9 cellular contexts compared by ENCODE assay signal in the genomic region with DNA sequence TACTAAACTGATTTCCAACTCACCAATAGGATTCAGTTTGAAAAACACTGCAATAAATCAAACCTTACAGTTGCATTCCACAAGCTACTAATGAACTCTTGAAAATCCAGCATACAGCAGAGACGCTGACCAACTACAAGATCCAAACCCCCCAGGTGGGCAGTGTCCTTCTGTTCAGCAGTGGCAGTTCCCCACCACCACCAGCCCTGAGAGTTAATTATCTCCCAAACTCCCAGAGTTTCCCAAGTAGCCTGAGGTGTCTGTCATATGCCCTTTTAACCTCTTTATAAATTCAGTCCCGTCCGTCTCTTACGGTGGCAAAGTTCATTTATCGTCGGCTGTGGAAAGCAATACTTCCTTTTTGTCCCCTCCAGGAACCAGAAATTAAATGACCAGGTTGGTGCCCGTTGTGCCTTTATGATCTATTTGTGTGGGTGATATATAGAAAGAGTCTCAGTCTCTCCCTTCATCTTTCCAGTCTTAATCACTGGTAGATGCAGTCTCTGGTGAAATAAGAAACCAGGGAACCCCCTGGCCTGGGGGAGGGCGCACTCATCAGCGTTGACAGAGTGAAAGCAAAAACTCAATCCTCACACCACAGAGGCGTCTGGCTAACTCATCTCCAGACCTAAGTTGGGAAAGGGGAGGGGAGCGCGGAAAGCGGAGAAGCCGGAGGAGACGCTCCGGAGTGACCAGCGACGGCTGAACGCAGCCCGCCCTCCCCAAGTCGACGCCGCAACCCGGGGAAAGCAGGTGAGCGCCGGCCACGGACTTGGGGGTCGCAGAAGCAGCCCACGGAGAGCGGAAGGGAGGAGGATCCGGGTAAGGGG. TPM values are rescaled to one million over a fixed set of nuclear protein-coding genes. Genes with fewer than 3 reads are reported as not detected.
A peak's percentile ranks its signal among the peaks of the same experiment; 100 is the strongest.
DNase-seq lines count a peak whose midpoint lies in the region; ATAC-seq and TF ChIP-seq lines count a peak whose summit lies in the region.
"Had no signal": no experiment of that assay in that cellular context is flagged by ENCODE, and none has a peak within 500 bp of the region (broad histone marks: within the 10 kb centered on the region; RNA-seq: fewer than 3 reads in every experiment).

No MANE protein-coding gene starts in this region.

- H3K27ac ChIP-seq in HL-60 (replicated peaks) (peak overlapping the region; percentile 82), iPS DF 6.9 (ENCODE audit: low read length) (no peak overlapping the region), skeletal muscle tissue (ENCODE audit: low read depth, low read length) (peak overlapping the region; percentile 92)

- peak; percentile 36 for ATAC-seq in GM19397 (IDR thresholded peaks at IDR 0.05; ENCODE audit: unreplicated experiment)

- DNase-seq in CD1c-positive myeloid dendritic cell (ENCODE audit: extremely low spot score) (peak; percentile 66), HL-60 (ENCODE audit: low read depth in 1 of 2, low spot score in 1 of 2) (peak; percentile 36 to 41), T-helper 22 cell (ENCODE audit: low read depth) (peak; percentile 53), astrocyte of the hippocampus (ENCODE audit: low read depth, low spot score) (peak; percentile 79), iPS DF 6.9 (ENCODE audit: low read depth, low spot score) (no peak), NCI-H1930 (lab: John Stamatoyannopoulos, UW) (no peak)

- H3K36me3 ChIP-seq in iPS DF 6.9 (ENCODE audit: control insufficient read depth, insufficient read depth, low read length): no peaks in the 10 kb centered on the region
- peaks cover 0 to 4% (median 3%) of the 10 kb centered on the region in 3 donors for H3K36me3 ChIP-seq in skeletal muscle tissue (ENCODE audit: control insufficient read depth in 3 of 3, insufficient read depth in 3 of 3, low read length in 3 of 3)

- H3K4me1 ChIP-seq in iPS DF 6.9 (ENCODE audit: control insufficient read depth, insufficient read depth, low read length): peaks cover 5% of the 10 kb centered on the region
- H3K4me1 ChIP-seq in skeletal muscle tissue (ENCODE audit: control insufficient read depth in 3 of 3, insufficient read depth in 3 of 3, low read length in 3 of 3): peaks cover 35 to 62% (median 52%) of the 10 kb centered on the region in 3 donors

- H3K27me3 ChIP-seq in HL-60 (ENCODE audit: insufficient read depth, poor library complexity, severe bottlenecking) (no peaks in the 10 kb centered on the region), iPS DF 6.9 (ENCODE audit: control insufficient read depth, insufficient read depth, low read length) (no peaks in the 10 kb centered on the region), skeletal muscle tissue (ENCODE audit: control insufficient read depth in 3 of 3, insufficient read depth in 3 of 3, low read length in 3 of 3) (no peaks in the 10 kb centered on the region)

- no CpG with 5 or more reads among the region's 31 CpGs for WGBS in iPS DF 6.9 (ENCODE audit: insufficient coverage, insufficient read length)

- H3K9ac ChIP-seq in skeletal muscle tissue (ENCODE audit: low read depth in 1 of 3, low read length in 3 of 3): peak overlapping the region; percentile 83 to 88 (median 87)

- H3K9me3 ChIP-seq in iPS DF 6.9 (ENCODE audit: control insufficient read depth, insufficient read depth, low read length) (no peaks in the 10 kb centered on the region), skeletal muscle tissue (ENCODE audit: control insufficient read depth in 3 of 3, low read length in 3 of 3) (no peaks in the 10 kb centered on the region)

- H3K4me3 ChIP-seq in HL-60 (replicated peaks; ENCODE audit: insufficient read depth, low read length): peak overlapping the region; percentile 88
- H3K4me3 ChIP-seq in iPS DF 6.9 (ENCODE audit: low read length): peak overlapping the region; percentile 60
- H3K4me3 ChIP-seq in skeletal muscle tissue (ENCODE audit: low read length in 3 of 3): peak overlapping the region; percentile 75 to 87 (median 87)

- TF ChIP-seq CTCF in HL-60 (IDR thresholded peaks at IDR 0.05; ENCODE audit: insufficient read depth, low read length): no peak

RNA-seq across cellular contexts. Expression of a gene that starts 0.7 kb away (rescaled TPM):
- 57.4 TPM for total RNA-seq in skeletal muscle tissue

RNA-seq across cellular contexts. Expression of a gene that starts 0.8 kb away (rescaled TPM):
- 11.5 TPM for total RNA-seq in skeletal muscle tissue

RNA-seq across cellular contexts. Expression of a gene that starts 32.1 kb away (rescaled TPM):
- total RNA-seq in skeletal muscle tissue: 0.52 TPM
- total RNA-seq: T-helper 2 cell treated with Interferon-gamma antibody and Interleukin-4, amounts not matched to agents 100 ng/mL and 5 ng/mL, for 36 hours had no signal

Comparison
In these comparisons a context has a peak if more than half of its experiments do, and no peak if none do; other contexts are left out.
1. DNase-seq: peak in CD1c-positive myeloid dendritic cell (single experiment), HL-60 (2 of 2), T-helper 22 cell (single experiment) and astrocyte of the hippocampus (single experiment); none in iPS DF 6.9 (single experiment) and NCI-H1930 (0 of 2).
2. Peak in every context shown above with its lines, with median percentiles within 50 percentile points of each other: H3K4me3 ChIP-seq.